In the genomic region with DNA sequence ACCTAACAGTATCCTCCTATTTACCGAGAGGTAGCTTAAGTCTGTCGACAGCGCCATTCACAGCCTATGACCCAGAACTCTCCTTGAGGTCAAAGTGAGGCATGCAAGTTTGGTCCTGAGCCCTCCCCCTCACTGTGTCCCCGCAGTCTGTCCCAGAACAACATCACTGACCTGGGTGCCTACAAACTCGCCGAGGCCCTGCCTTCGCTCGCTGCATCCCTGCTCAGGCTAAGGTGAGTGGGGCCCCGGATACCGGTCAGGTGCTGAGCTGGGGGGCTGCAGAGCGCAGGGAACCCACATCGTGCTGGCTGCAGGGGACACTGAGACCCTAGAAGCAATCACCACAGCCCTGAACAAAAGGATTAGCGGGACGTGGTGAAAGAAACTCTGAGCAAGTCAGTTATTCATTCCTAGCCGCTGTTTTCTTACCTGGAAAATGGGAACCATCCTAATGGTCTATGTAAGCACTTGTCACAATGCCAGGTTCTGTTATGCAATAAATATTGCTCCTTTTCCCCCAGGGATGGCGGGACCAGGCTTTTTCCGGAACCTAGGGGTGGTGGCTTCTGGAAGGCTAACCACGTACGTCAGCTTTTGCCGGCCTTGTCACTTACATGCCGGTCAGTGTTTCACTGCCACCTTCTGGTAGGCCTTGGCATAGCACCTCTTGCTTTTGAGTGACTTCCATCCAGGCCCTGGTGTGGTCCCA, we compare ENCODE assay signal across 8 cellular contexts. TPM values are rescaled to one million over a fixed set of nuclear protein-coding genes. Genes with fewer than 3 reads are reported as not detected.
A peak's percentile ranks its signal among the peaks of the same experiment; 100 is the strongest.
DNase-seq lines count a peak whose midpoint lies in the region; ATAC-seq and TF ChIP-seq lines count a peak whose summit lies in the region.

No MANE protein-coding gene starts in this region.

- no peak overlapping the region for H3K56ac ChIP-seq in H9 (ENCODE audit: insufficient read length, low read depth, low read length)

- no peak overlapping the region for H4K91ac ChIP-seq in H9 (ENCODE audit: insufficient read length, low read depth, low read length)

- H2BK120ac ChIP-seq in H9 (ENCODE audit: low read depth, low read length, poor library complexity, severe bottlenecking): no peak overlapping the region

- H3K4me1 Mint-ChIP-seq in H9: peaks cover 5 to 10% of the 10 kb centered on the region in 2 experiments

- TF ChIP-seq CTCF in H9 (conservative IDR thresholded peaks at IDR 0.05): peak; percentile 93

- H3K27me3 ChIP-seq in H9 (ENCODE audit: insufficient read depth, low read length): no peaks in the 10 kb centered on the region

- H3K79me2 ChIP-seq in H9 (ENCODE audit: insufficient read depth, low read length): no peaks in the 10 kb centered on the region

- no peak overlapping the region for H3K18ac ChIP-seq in H9 (ENCODE audit: insufficient read length, low read depth, low read length)

- H3K4me1 ChIP-seq in H9 (ENCODE audit: insufficient read depth, low read length): no peaks in the 10 kb centered on the region; the same call in 1 of the 2 replicates

- peak; percentile 92 for DNase-seq in CD1c-positive myeloid dendritic cell (ENCODE audit: extremely low spot score)
- peak; percentile 94 for DNase-seq in H9
- peak; percentile 70 for DNase-seq in NCI-H2107 (lab: John Stamatoyannopoulos, UW)
- DNase-seq in UCSD-AML1 (lab: John Stamatoyannopoulos, UW; ENCODE audit: unreplicated experiment): peak; percentile 86
- peak; percentile 65 for DNase-seq in brain pericyte (ENCODE audit: low read depth, low spot score)
- DNase-seq in iPS-NIHi7 (ENCODE audit: extremely low spot score): peak; percentile 95
- DNase-seq in smooth muscle cell of the brain vasculature (ENCODE audit: low read depth, low spot score): peak; percentile 79

- H2BK5ac ChIP-seq in H9 (ENCODE audit: insufficient read length, low read length): no peak overlapping the region

- H2BK12ac ChIP-seq in H9 (ENCODE audit: insufficient read length, low read depth, low read length): no peak overlapping the region

- no peak overlapping the region for H3T11ph ChIP-seq in H9 (ENCODE audit: low read length)

- H3K4me2 ChIP-seq in H9 (ENCODE audit: insufficient read depth, insufficient read length, low read length): no peak overlapping the region

- no peak overlapping the region for H3K23ac ChIP-seq in H9 (ENCODE audit: insufficient read length, low read depth, low read length)

- ATAC-seq in GM21529 (IDR thresholded peaks at IDR 0.05; ENCODE audit: unreplicated experiment): no peak

- no peak overlapping the region for H2AK5ac ChIP-seq in H9 (ENCODE audit: insufficient read length, low read length)

- H3K14ac ChIP-seq in H9 (ENCODE audit: insufficient read depth, low read length): no peak overlapping the region

- no peak overlapping the region for H3K4ac ChIP-seq in H9 (ENCODE audit: low read depth, low read length)

- no peaks in the 10 kb centered on the region for H3K36me3 Mint-ChIP-seq in H9 (ENCODE audit: insufficient read depth in 1 of 3, low read depth in 3 of 3)

- no peaks in the 10 kb centered on the region for H3K9me3 ChIP-seq in H9 (ENCODE audit: control insufficient read depth, low read depth, low read length)

- H3K4me3 Mint-ChIP-seq in H9: no peak overlapping the region; a peak in 1 of 5 replicates

- no peak overlapping the region for H2AFZ ChIP-seq in H9 (ENCODE audit: low read length)

- H4K5ac ChIP-seq in H9 (ENCODE audit: insufficient read length, low read depth, low read length): no peak overlapping the region

- H4K20me1 ChIP-seq in H9 (ENCODE audit: control insufficient read depth, insufficient read depth, insufficient read length): no peaks in the 10 kb centered on the region

- no peak overlapping the region for H3K27ac Mint-ChIP-seq in H9

- no peaks in the 10 kb centered on the region for H3K23me2 ChIP-seq in H9 (ENCODE audit: insufficient read length, low read depth, low read length, poor library complexity, severe bottlenecking)

- no CpG with 5 or more reads among the region's 21 CpGs for WGBS in H9 (ENCODE audit: extremely low coverage, insufficient read length, low lambda C conversion rate)

- H3K27me3 Mint-ChIP-seq in H9 (ENCODE audit: low read depth): no peaks in the 10 kb centered on the region; the same call in 1 of the 2 replicates

- no peak overlapping the region for H2BK15ac ChIP-seq in H9 (ENCODE audit: low read depth, low read length)

- no peaks in the 10 kb centered on the region for H3K79me1 ChIP-seq in H9 (ENCODE audit: insufficient read depth, low read depth, low read length, poor library complexity, severe bottlenecking)

- no peak overlapping the region for H3K9ac ChIP-seq in H9 (ENCODE audit: extremely low read depth, insufficient read length, low read length)

- H3K27ac ChIP-seq in H9 (ENCODE audit: insufficient read length, low read depth, low read length): no peak overlapping the region

- no peaks in the 10 kb centered on the region; a peak in 1 of 5 replicates for H3K9me3 Mint-ChIP-seq in H9

- no peak overlapping the region for H4K8ac ChIP-seq in H9 (replicated peaks; ENCODE audit: insufficient read length, low read depth, low read length)

- no peak overlapping the region for H2BK20ac ChIP-seq in H9 (ENCODE audit: low read depth, low read length, poor library complexity, severe bottlenecking)

RNA-seq across cellular contexts. Expression of gene DEXI, which starts 23.8 kb away (rescaled TPM):
- total RNA-seq in H9 (2021): 27.5 and 28.3 TPM in 2 replicates

RNA-seq across cellular contexts. Expression of gene CLEC16A, which starts 25.9 kb away (rescaled TPM):
- total RNA-seq in H9 (2021): 14.6 and 15.2 TPM in 2 replicates

RNA-seq across cellular contexts. Expression of gene CIITA, which starts 41.4 kb away (rescaled TPM):
- not detected in 2 replicates for total RNA-seq in H9 (2021)
